Comparison of ENCODE assay signal across 8 cellular contexts in the genomic region with DNA sequence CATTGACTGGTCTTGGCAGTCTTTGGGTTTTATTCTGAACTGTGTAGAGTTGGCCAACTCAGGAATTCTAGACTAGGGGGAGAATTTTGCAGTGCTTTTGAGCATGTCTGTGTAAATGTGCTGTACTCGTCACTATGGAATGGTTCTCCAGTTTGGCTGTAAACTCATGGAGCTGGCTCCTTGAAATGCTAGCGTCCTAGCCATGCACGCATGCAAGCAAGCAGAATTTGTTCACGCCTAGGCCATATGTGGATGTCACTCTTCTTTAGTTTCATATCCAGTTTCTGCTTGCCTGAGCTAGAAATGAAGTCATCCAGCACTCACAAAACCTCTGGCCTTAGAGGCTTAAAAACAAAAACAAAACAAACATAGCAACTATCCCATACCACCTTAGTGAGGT. TPM values are rescaled to one million over a fixed set of nuclear protein-coding genes. Genes with fewer than 3 reads are reported as not detected.
A peak's percentile ranks its signal among the peaks of the same experiment; 100 is the strongest.
DNase-seq lines count a peak whose midpoint lies in the region; ATAC-seq and TF ChIP-seq lines count a peak whose summit lies in the region.
"Not testable (repeated sequence)": the region's sequence is repeated elsewhere in the genome, so short reads cannot be mapped to it uniquely, and the experiment has no call there.

No MANE protein-coding gene starts in this region.

- ATAC-seq in GM18870 (IDR thresholded peaks at IDR 0.05; ENCODE audit: unreplicated experiment), result peak; percentile 56
- ATAC-seq in HG02678 (IDR thresholded peaks at IDR 0.05; ENCODE audit: unreplicated experiment), result peak; percentile 30
- ATAC-seq in HG03280 (IDR thresholded peaks at IDR 0.05; ENCODE audit: unreplicated experiment), result peak; percentile 74
- peak; percentile 27 for ATAC-seq in activated CD4-positive, CD25-positive, alpha-beta regulatory T cell treated with anti-CD3 and anti-CD28 coated beads, Interleukin-2, amount 50 U/mL, for 24 hours
- ATAC-seq in sciatic nerve, result peak; percentile 64

- DNase-seq in EH (ENCODE audit: low read depth), result peak; percentile 36
- peak; percentile 5 for DNase-seq in NAMALWA (ENCODE audit: low spot score)
- DNase-seq in fibroblast of the aortic adventitia (ENCODE audit: low read depth), result peak; percentile 77
- DNase-seq in sciatic nerve (ENCODE audit: low spot score), result not testable (repeated sequence)

- not testable (repeated sequence) for TF ChIP-seq CTCF in fibroblast of the aortic adventitia (IDR thresholded peaks at IDR 0.05; ENCODE audit: insufficient read depth, low read length)

- not testable (repeated sequence) for H3K4me3 ChIP-seq in fibroblast of the aortic adventitia (ENCODE audit: low read depth, low read length)

- intact Hi-C loops in sciatic nerve (cut with DNase I), result not testable (repeated sequence)

RNA-seq across cellular contexts. Expression of a gene that starts 36.9 kb away (rescaled TPM):
- total RNA-seq in fibroblast of the aortic adventitia (ENCODE audit: low replicate concordance), result 38.5 and 67.8 TPM in 2 replicates
- total RNA-seq in sciatic nerve, result 149 TPM

RNA-seq across cellular contexts. Expression of a gene that starts 37.6 kb away (rescaled TPM):
- total RNA-seq in fibroblast of the aortic adventitia (ENCODE audit: low replicate concordance) (2.9 and 4.8 TPM in 2 replicates), sciatic nerve (4.2 TPM)
